ENCODE assay signal across 20 cellular contexts in the genomic region with DNA sequence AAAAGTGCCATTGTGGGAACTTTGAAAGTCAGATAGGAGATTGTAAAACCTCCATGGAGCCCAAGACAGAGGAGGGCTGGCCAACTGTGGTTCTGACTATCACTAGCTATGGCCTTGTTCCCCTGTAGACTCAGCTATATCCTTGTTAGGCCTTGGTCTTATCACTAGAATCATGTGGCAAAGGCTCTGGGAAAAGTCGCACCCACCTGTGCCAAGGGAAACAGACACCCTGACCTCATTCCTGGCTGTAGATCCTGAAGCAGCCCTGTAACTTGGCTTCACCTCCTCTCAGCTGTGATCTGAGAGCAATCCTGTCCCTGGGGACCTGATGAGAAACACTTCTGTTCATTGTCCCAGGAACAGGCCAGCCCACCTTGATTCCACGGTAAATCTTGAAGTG.
"Had no signal": no experiment of that assay in that cellular context is flagged by ENCODE, and none has a peak within 500 bp of the region (broad histone marks: within the 10 kb centered on the region; RNA-seq: fewer than 3 reads in every experiment).

No MANE protein-coding gene starts in this region.

- H3K9me3 ChIP-seq: gastroesophageal sphincter, heart left ventricle, neutrophil, tibial nerve had no signal

- H3K36me3 ChIP-seq: gastroesophageal sphincter, heart left ventricle, neutrophil, tibial nerve had no signal

- ATAC-seq: activated CD8-positive, alpha-beta T cell treated with anti-CD3 and anti-CD28 coated beads, Interleukin-2, amount 10 ng/mL, durations not matched to agents 7 days and 5 days; activated naive CD8-positive, alpha-beta T cell treated with anti-CD3 and anti-CD28 coated beads, Interleukin-2, amount 50 U/mL, for 24 hours; activated T-cell treated with anti-CD3 and anti-CD28 coated beads, Interleukin-2, amount 50 U/mL, for 4 hours; gastroesophageal sphincter; natural killer cell had no signal

- H3K4me3 ChIP-seq: gastroesophageal sphincter, heart left ventricle, tibial nerve had no signal

- H3K4me1 ChIP-seq: gastroesophageal sphincter, heart left ventricle, parathyroid adenoma, tibial nerve had no signal

- H3K27ac ChIP-seq: gastroesophageal sphincter, heart left ventricle, neutrophil, parathyroid adenoma, tibial nerve had no signal

- H3K27me3 ChIP-seq: gastroesophageal sphincter, heart left ventricle, neutrophil, tibial nerve had no signal

- DNase-seq: activated CD4-positive, alpha-beta T cell treated with anti-CD3 and anti-CD28 coated beads, Interleukin-2, amount 10 ng/mL, durations not matched to agents 7 days and 5 days; activated CD4-positive, CD25-positive, alpha-beta regulatory T cell; activated CD8-positive, alpha-beta T cell treated with anti-CD3 and anti-CD28 coated beads, Interleukin-2, amount 10 ng/mL, durations not matched to agents 7 days and 5 days; activated naive CD4-positive, alpha-beta T cell treated with anti-CD3 and anti-CD28 coated beads for 36 hours; activated naive CD8-positive, alpha-beta T cell treated with anti-CD3 and anti-CD28 coated beads, Interleukin-2, amount 50 U/mL, for 24 hours; activated T-cell treated with anti-CD3 and anti-CD28 coated beads, Interleukin-2, amount 50 U/mL, for 4 hours; caudate nucleus; erythroblast; heart left ventricle; kidney glomerular epithelial cell; mesenchymal stem cell; natural killer cell; stimulated activated CD8-positive, alpha-beta memory T cell treated with anti-CD3 and anti-CD28 coated beads, Interleukin-4, amount 100 ng/mL, for 48 hours; stimulated activated naive CD4-positive, alpha-beta T cell; substantia nigra; T1000 had no signal
